8 cellular contexts compared by ENCODE assay signal in the genomic region with DNA sequence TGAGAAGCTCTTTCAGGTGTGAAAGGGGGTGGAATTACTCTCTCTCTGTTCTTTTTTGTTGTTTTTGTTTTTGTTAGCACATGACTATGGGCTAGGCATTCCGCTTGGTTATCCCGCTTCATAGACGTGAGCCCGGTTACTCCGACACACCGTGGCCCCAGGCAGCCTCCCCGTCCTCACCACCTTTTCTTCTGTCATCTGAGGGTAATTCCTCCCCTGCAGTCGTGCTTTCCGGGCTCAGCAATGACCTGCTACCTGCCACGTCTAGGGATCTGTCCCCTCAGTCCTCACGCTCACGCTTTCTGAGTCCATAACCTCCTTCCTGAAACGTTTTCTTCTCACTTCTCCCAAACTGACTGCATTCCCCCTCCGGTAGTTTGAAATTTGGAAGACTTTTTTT. TPM values are rescaled to one million over a fixed set of nuclear protein-coding genes. Genes with fewer than 3 reads are reported as not detected.
DNase-seq lines count a peak whose midpoint lies in the region; ATAC-seq and TF ChIP-seq lines count a peak whose summit lies in the region.

No MANE protein-coding gene starts in this region.

- H3K27ac ChIP-seq in gastrocnemius medialis = peak overlapping the region; percentile 48 to 94 (median 76)

- TF ChIP-seq CTCF in GM20000 (IDR thresholded peaks at IDR 0.05; ENCODE audit: extremely low read depth, missing control alignments) = no peak
- no peak for TF ChIP-seq CTCF in activated B cell treated with CpG ODN at 0.5 μM for 24 hours (IDR thresholded peaks at IDR 0.05)
- TF ChIP-seq CTCF in fibroblast of mammary gland (conservative IDR thresholded peaks at IDR 0.05; ENCODE audit: control insufficient read depth, insufficient read depth, low read depth, low read length) = no peak
- TF ChIP-seq CTCF in gastrocnemius medialis (IDR thresholded peaks at IDR 0.05 in 4 of 5, conservative IDR thresholded peaks at IDR 0.05 in 1 of 5) = no peak

- intact Hi-C loops in activated B cell treated with CpG ODN at 0.5 μM for 24 hours (cut with micrococcal nuclease) (loop anchor here (1.0 to 5.0 kb wide), 4 partner anchors 150 to 1360 kb away; partner anchors contain the start of genes CLOCK and EXOC1), gastrocnemius medialis (cut with DNase I; ENCODE audit: low total_unique reads) (loop anchor here (5.0 kb wide), 2 partner anchors 50 to 470 kb away; partner anchors contain the start of genes PAICS and PPAT)

- H3K27ac Mint-ChIP-seq in activated B cell treated with CpG ODN at 0.5 μM for 24 hours = peak overlapping the region; percentile 69

- TF ChIP-seq POLR2A in gastrocnemius medialis (IDR thresholded peaks at IDR 0.05) = no peak

- H3K9me3 Mint-ChIP-seq in activated B cell treated with CpG ODN at 0.5 μM for 24 hours = no peaks in the 10 kb centered on the region

- peaks cover 11 to 12% of the 10 kb centered on the region in 2 donors for H3K4me1 ChIP-seq in gastrocnemius medialis

- ATAC-seq in activated B cell treated with CpG ODN at 0.5 μM for 24 hours (ENCODE audit: low read depth) (no peak), gastrocnemius medialis (no peak), GM19035 (IDR thresholded peaks at IDR 0.05; ENCODE audit: unreplicated experiment) (no peak), HG02840 (IDR thresholded peaks at IDR 0.05; ENCODE audit: low FRiP score, unreplicated experiment) (no peak)

- no peaks in the 10 kb centered on the region for H3K9me3 ChIP-seq in gastrocnemius medialis

- H3K27me3 Mint-ChIP-seq in activated B cell treated with CpG ODN at 0.5 μM for 24 hours = no peaks in the 10 kb centered on the region

- in situ Hi-C loops in gastrocnemius medialis (cut with MboI; ENCODE audit: low sequenced_read_pairs in 4 of 4) = loop anchor here in 3 of 4 donors (5.0 to 10.0 kb wide), 3 partner anchors 68 to 78 kb away; partner anchors contain the start of genes NOA1 (in 2 of the 3) and POLR2B (in 2 of the 3)

- H3K36me3 ChIP-seq in gastrocnemius medialis = no peaks in the 10 kb centered on the region

- H3K4me1 Mint-ChIP-seq in activated B cell treated with CpG ODN at 0.5 μM for 24 hours = peaks cover 37% of the 10 kb centered on the region

- peak; percentile 33 for DNase-seq in GM20000 (ENCODE audit: low spot score)
- peak; percentile 18 for DNase-seq in activated B cell treated with CpG ODN at 0.5 μM for 24 hours
- DNase-seq in fibroblast of mammary gland (ENCODE audit: low read depth) = no peak
- no peak for DNase-seq in gastrocnemius medialis
- no peak for DNase-seq in SHP77 (lab: John Stamatoyannopoulos, UW)
- DNase-seq in HPDE6-E6E7 (ENCODE audit: extremely low spot score) = no peak

- peaks cover 15% of the 10 kb centered on the region for H3K36me3 Mint-ChIP-seq in activated B cell treated with CpG ODN at 0.5 μM for 24 hours (ENCODE audit: low read depth)

- POLR2A ChIA-PET in activated B cell treated with CpG ODN at 0.5 μM for 24 hours (lab: Charles Lee) = interaction anchor here (0.6 to 4.5 kb wide), 7 partner anchors 9 to 1512 kb away, joined by 3 to 127 read pairs (median 6); partner anchors contain the start of genes AASDH, NOA1, PAICS and POLR2B

- CTCF ChIA-PET in activated B cell treated with CpG ODN at 0.5 μM for 24 hours (lab: Charles Lee) = interaction anchor here (0.8 to 2.8 kb wide), 3 partner anchors 71 to 959 kb away, joined by 3 to 17 read pairs (median 4); partner anchors contain the start of genes CEP135, NOA1 and POLR2B

- peak overlapping the region; percentile 91 for H3K4me3 Mint-ChIP-seq in activated B cell treated with CpG ODN at 0.5 μM for 24 hours

- no peaks in the 10 kb centered on the region for H3K27me3 ChIP-seq in gastrocnemius medialis

- H3K4me3 ChIP-seq in fibroblast of mammary gland (ENCODE audit: control insufficient read depth, low read depth, low read length) (peak overlapping the region; percentile 64), gastrocnemius medialis (peak overlapping the region; percentile 54 to 95 (median 86))

RNA-seq across cellular contexts. Expression of gene REST, which starts 0.7 kb away (rescaled TPM):
- total RNA-seq in activated B cell treated with CpG ODN at 0.5 μM for 24 hours (48.3 and 49.1 TPM in 2 replicates), gastrocnemius medialis (10 to 100 TPM; 17.9 to 22.6 (median 20.0) TPM)

Comparison
In these comparisons a context has a peak if more than half of its experiments do, and no peak if none do; other contexts are left out.
1. DNase-seq: peak in GM20000 (single experiment) and activated B cell treated with CpG ODN at 0.5 μM for 24 hours (single experiment); none in fibroblast of mammary gland (single experiment), gastrocnemius medialis (0 of 2), SHP77 (0 of 2) and HPDE6-E6E7 (single experiment).